ENCODE assay signal across 18 cellular contexts in the genomic region with DNA sequence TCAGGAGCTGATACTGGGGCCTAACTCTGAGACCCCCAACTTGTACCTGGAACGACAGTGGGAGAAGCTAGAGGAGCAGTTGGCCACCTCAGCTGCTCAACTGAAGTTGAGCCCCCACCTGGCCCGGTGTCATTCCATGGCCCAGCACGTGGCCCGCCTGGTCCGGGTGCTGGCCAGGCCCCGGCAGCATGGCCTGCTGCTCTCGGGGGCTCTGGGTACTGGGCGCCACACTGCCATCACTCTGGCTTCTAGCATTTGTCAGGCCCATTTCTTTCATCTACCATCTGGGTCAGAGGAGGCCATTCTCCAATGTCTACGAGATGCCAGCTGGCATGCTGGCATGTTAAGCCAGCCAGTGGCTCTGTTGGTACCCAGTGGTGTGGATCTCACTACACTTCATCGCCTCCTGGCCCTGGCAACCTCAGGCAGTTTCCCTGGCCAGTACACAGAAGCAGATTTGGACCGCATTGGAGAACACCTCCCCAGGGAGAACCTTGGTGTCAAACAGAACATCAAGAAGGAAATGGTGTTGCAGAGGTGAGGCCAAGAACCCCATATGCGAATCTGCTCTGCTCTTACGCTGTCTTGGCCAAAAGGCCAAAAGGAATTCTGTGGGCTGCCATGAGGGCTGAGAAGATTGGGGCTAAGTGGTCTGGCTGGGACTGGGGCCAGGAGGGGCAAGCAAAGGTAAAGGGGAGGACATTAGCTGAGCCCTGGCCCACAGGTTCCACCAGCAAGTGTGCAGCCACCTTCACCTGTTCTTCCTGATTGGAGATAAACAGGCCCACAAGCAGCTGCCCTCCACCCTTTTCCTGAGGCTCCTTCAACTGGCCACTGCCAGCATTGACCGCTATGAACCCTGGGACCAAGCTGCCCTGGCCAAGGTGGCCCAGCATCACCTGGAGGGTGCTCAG.
"Had no signal": no experiment of that assay in that cellular context is flagged by ENCODE, and none has a peak within 500 bp of the region (broad histone marks: within the 10 kb centered on the region; RNA-seq: fewer than 3 reads in every experiment).

No MANE protein-coding gene starts in this region.

- H3K36me3 ChIP-seq: uterus had no signal

- H3K4me1 ChIP-seq: foreskin keratinocyte, tibial nerve had no signal

- H3K4me3 Mint-ChIP-seq: natural killer cell had no signal

- ATAC-seq: activated naive CD4-positive, alpha-beta T cell treated with anti-CD3 and anti-CD28 coated beads, Interleukin-2, amount 50 U/mL, for 72 hours; foreskin keratinocyte; natural killer cell had no signal

- H3K27ac ChIP-seq: dorsolateral prefrontal cortex, epithelial cell of prostate, foreskin keratinocyte, tibial nerve, uterus, VCaP had no signal

- H3K4me3 ChIP-seq: dorsolateral prefrontal cortex, tibial nerve, uterus had no signal

- H3K4me1 Mint-ChIP-seq: natural killer cell had no signal

- H3K36me3 Mint-ChIP-seq: natural killer cell had no signal

- H3K27ac Mint-ChIP-seq: natural killer cell had no signal

- H3K27me3 ChIP-seq: dorsolateral prefrontal cortex, foreskin keratinocyte, tibial nerve, uterus had no signal

- DNase-seq: activated CD4-positive, alpha-beta T cell treated with anti-CD3 and anti-CD28 coated beads, Interleukin-2, amount 50 U/mL, for 1 hour; activated CD4-positive, CD25-positive, alpha-beta regulatory T cell treated with anti-CD3 and anti-CD28 coated beads, Interleukin-2, amount 50 U/mL, for 72 hours; activated gamma-delta T cell treated with Interleukin-2 at 50 U/mL for 16 hours; dorsolateral prefrontal cortex; foreskin keratinocyte; kidney glomerular epithelial cell; natural killer cell; stimulated activated CD4-positive, alpha-beta T cell treated with anti-CD3 and anti-CD28 coated beads, Interleukin-12 subunit alpha, Interleukin-12 subunit beta, amount 100 ng/mL, for 4 hours; stimulated activated CD4-positive, alpha-beta T cell treated with anti-CD3 and anti-CD28 coated beads, Interleukin-1b, Interleukin-23, amount 100 ng/mL, for 48 hours; stimulated activated CD8-positive, alpha-beta memory T cell treated with anti-CD3 and anti-CD28 coated beads, Interleukin-4, amount 100 ng/mL, for 48 hours; stimulated activated naive CD4-positive, alpha-beta T cell treated with Interleukin-2 at 50 U/mL for 16 hours; SW 1271; T-helper 2 cell; uterus had no signal

- H3K9me3 ChIP-seq: tibial nerve, uterus had no signal

- H3K9me3 Mint-ChIP-seq: activated naive CD4-positive, alpha-beta T cell treated with anti-CD3 and anti-CD28 coated beads, Interleukin-2, amount 50 U/mL, for 72 hours; natural killer cell had no signal
